ENCODE assay signal across 19 cellular contexts in the genomic region with DNA sequence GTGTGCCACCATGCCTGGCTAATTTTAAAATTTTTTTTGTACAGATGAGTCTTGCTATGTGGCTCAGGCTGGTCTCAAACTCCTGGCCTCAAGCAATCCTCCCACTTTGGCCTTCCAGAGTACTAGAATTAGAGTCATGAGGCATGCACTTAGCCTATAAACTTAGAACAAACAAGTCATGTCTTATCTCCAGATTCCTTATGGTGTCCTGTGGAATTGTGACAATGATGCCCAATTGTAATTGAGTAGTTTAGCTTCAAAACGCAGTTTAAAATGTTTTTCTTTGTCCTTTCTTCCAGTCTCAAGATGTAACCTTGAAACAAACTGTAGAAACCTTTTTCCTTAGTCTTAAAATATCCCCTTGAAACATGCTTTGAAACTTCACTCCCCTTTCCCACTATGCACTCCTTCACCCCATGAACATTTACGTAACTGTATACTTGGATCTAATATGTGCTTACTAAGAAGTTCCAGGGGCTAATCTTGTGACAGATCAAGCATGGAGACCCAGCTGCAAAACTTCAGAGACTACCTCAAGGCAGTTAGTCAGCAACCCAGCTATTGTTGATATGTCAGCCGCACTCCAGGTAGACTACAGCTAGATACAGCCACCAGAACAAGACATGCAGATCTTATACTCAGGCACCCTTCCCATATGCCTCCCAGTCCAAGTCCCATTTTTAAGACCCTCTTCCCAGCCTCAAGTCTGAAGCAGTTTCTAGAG. TPM values are rescaled to one million over a fixed set of nuclear protein-coding genes. Genes with fewer than 3 reads are reported as not detected.
DNase-seq lines count a peak whose midpoint lies in the region; ATAC-seq, FAIRE-seq and TF ChIP-seq lines count a peak whose summit lies in the region.
"Had no signal": no experiment of that assay in that cellular context is flagged by ENCODE, and none has a peak within 500 bp of the region (broad histone marks: within the 10 kb centered on the region; RNA-seq: fewer than 3 reads in every experiment).

No MANE protein-coding gene starts in this region.

- CTCF ChIA-PET in HepG2 (lab: Yijun Ruan, JAX; ENCODE audit: low intra/inter-chr PET ratio, low total read pairs), result no interaction called here

- H3K79me1 ChIP-seq in trophoblast cell (ENCODE audit: low read length), result no peaks in the 10 kb centered on the region

- H3K4me2 ChIP-seq in HepG2 (ENCODE audit: low read depth, low read length) (no peak overlapping the region), trophoblast cell (ENCODE audit: low read length) (no peak overlapping the region)
- H3K4me2 ChIP-seq: BLaER1 had no signal

- ATAC-seq in HepG2 (peak; percentile 27; the same call in 2 of the 3 replicates), right lobe of liver (no peak), GM19023 (IDR thresholded peaks at IDR 0.05; ENCODE audit: unreplicated experiment) (no peak)

- H3K9me3 Mint-ChIP-seq in nephron progenitor cell, result no peaks in the 10 kb centered on the region
- H3K9me3 Mint-ChIP-seq: CD8-positive, alpha-beta memory T cell had no signal

- no peak overlapping the region for H2BK5ac ChIP-seq in trophoblast cell (ENCODE audit: low read depth, low read length, poor library complexity)

- POLR2A ChIA-PET in HepG2 (lab: Yijun Ruan, JAX), result no interaction called here

- H3K36me3 Mint-ChIP-seq in nephron progenitor cell (ENCODE audit: low read depth), result peaks cover 25% of the 10 kb centered on the region

- peaks cover 53% of the 10 kb centered on the region for H4K20me1 ChIP-seq in HepG2 (ENCODE audit: insufficient read depth, low read length)
- H4K20me1 ChIP-seq: BLaER1 had no signal

- H3K27ac Mint-ChIP-seq in nephron progenitor cell, result peak overlapping the region; percentile 95

- H3K9me3 ChIP-seq in HepG2 (ENCODE audit: low read length) (no peaks in the 10 kb centered on the region), right lobe of liver (no peaks in the 10 kb centered on the region), trophoblast cell (ENCODE audit: insufficient read depth, low read depth, low read length) (no peaks in the 10 kb centered on the region)
- H3K9me3 ChIP-seq: BLaER1, Caco-2 had no signal

- H2AK5ac ChIP-seq in trophoblast cell (ENCODE audit: low read length), result no peak overlapping the region

- WGBS in HepG2 (ENCODE audit: low lambda C conversion rate), result 94% methylated on average over 3 of the region's 3 CpGs
- WGBS in right lobe of liver (ENCODE audit: insufficient coverage, low coverage, low lambda C conversion rate, missing lambda C conversion rate), result 83% methylated on average over 2 of the region's 3 CpGs
- WGBS in trophoblast cell (ENCODE audit: extremely low coverage, insufficient coverage, insufficient read length), result no CpG with 5 or more reads among the region's 3 CpGs

- H3K27me3 ChIP-seq in HepG2 (ENCODE audit: control insufficient read depth in 1 of 2, insufficient read depth in 2 of 2, low read length in 2 of 2) (no peaks in the 10 kb centered on the region), right lobe of liver (no peaks in the 10 kb centered on the region), kidney epithelial cell (ENCODE audit: control insufficient read depth, insufficient read depth, low read length) (no peaks in the 10 kb centered on the region), trophoblast cell (ENCODE audit: insufficient read depth, low read length) (no peaks in the 10 kb centered on the region)
- H3K27me3 ChIP-seq: BLaER1 had no signal

- H2AFZ ChIP-seq in HepG2 (ENCODE audit: low read length) (no peak overlapping the region), trophoblast cell (ENCODE audit: insufficient read depth, low read length, poor library complexity) (no peak overlapping the region)
- H2AFZ ChIP-seq: GM23248 had no signal

- peaks cover 18% of the 10 kb centered on the region for H3K4me1 Mint-ChIP-seq in nephron progenitor cell

- H3K14ac ChIP-seq in trophoblast cell (ENCODE audit: low read length), result no peak overlapping the region

- DNase-seq in HepG2 (ENCODE audit: low spot score), result no peak
- DNase-seq in right lobe of liver, result no peak
- DNase-seq in kidney epithelial cell (ENCODE audit: low read depth), result peak; percentile 29
- DNase-seq in nephron progenitor cell, result no peak
- peak; percentile 86 for DNase-seq in renal cortical epithelial cell (ENCODE audit: low read depth)
- no peak for DNase-seq in trophoblast cell
- DNase-seq in SKM-1 (lab: John Stamatoyannopoulos, UW; ENCODE audit: unreplicated experiment), result no peak
- DNase-seq: AML-193; Caco-2; CD8-positive, alpha-beta memory T cell; DND-41; GDM1; GM23248; H7 had no signal

- peaks cover 33 to 75% of the 10 kb centered on the region in 2 experiments for H3K36me3 ChIP-seq in HepG2 (replicated peaks in 1 of 2; ENCODE audit: control insufficient read depth in 1 of 2, insufficient read depth in 2 of 2, low read length in 2 of 2)
- H3K36me3 ChIP-seq in right lobe of liver, result peaks cover 0 to 14% (median 7%) of the 10 kb centered on the region in 4 donors
- no peaks in the 10 kb centered on the region for H3K36me3 ChIP-seq in kidney epithelial cell (ENCODE audit: control insufficient read depth, insufficient read depth, low read length)
- peaks cover 0 to 2% of the 10 kb centered on the region in 2 experiments for H3K36me3 ChIP-seq in trophoblast cell (ENCODE audit: control insufficient read depth in 1 of 2, insufficient read depth in 2 of 2, low read length in 2 of 2)
- H3K36me3 ChIP-seq: BLaER1 had no signal

- peaks cover 20% of the 10 kb centered on the region for H3K4me1 ChIP-seq in HepG2 (ENCODE audit: insufficient read depth, low read length)
- peaks cover 0 to 11% (median 4%) of the 10 kb centered on the region in 4 donors for H3K4me1 ChIP-seq in right lobe of liver
- peaks cover 0 to 1% of the 10 kb centered on the region in 2 experiments for H3K4me1 ChIP-seq in trophoblast cell (ENCODE audit: control insufficient read depth in 1 of 2, insufficient read depth in 2 of 2, low read length in 2 of 2)
- H3K4me1 ChIP-seq: BLaER1 had no signal

- H4K8ac ChIP-seq in trophoblast cell (ENCODE audit: low read depth, low read length), result no peak overlapping the region

- H3K23ac ChIP-seq in trophoblast cell (ENCODE audit: low read length), result no peak overlapping the region

- H3K9ac ChIP-seq in HepG2 (ENCODE audit: insufficient read depth, low read depth, low read length) (no peak overlapping the region), trophoblast cell (ENCODE audit: low read length) (no peak overlapping the region)
- H3K9ac ChIP-seq: BLaER1, GM23248 had no signal

- no peak for TF ChIP-seq CTCF in HepG2 (CRISPR knock-in tag; IDR thresholded peaks at IDR 0.05)
- no peak for TF ChIP-seq CTCF in right lobe of liver (IDR thresholded peaks at IDR 0.05)
- TF ChIP-seq CTCF in kidney epithelial cell (IDR thresholded peaks at IDR 0.05; ENCODE audit: insufficient read depth, low read length, poor library complexity, severe bottlenecking), result no peak
- no peak for TF ChIP-seq CTCF in nephron progenitor cell (IDR thresholded peaks at IDR 0.05)

- H3K27ac ChIP-seq in HepG2 (ENCODE audit: extremely low read length, insufficient read depth, low read length) (no peak overlapping the region), right lobe of liver (no peak overlapping the region), trophoblast cell (ENCODE audit: low read depth, low read length) (no peak overlapping the region)
- H3K27ac ChIP-seq: 22Rv1, BLaER1, GM23248, HL-60 had no signal

- no peak overlapping the region for H3K4me3 Mint-ChIP-seq in nephron progenitor cell
- H3K4me3 Mint-ChIP-seq: CD8-positive, alpha-beta memory T cell had no signal

- in situ Hi-C loops in HepG2 (cut with HindIII; ENCODE audit: extremely low pct_ligation_motif_present, low pct_unique_long_range_greater_than_20kb), result no loop called here

- no peak overlapping the region for H4K12ac ChIP-seq in trophoblast cell (ENCODE audit: low read depth, low read length)

- no peaks in the 10 kb centered on the region for H3K27me3 Mint-ChIP-seq in nephron progenitor cell (ENCODE audit: low read depth, poor library complexity)
- H3K27me3 Mint-ChIP-seq: CD8-positive, alpha-beta memory T cell had no signal

- intact Hi-C loops in HepG2 (cut with micrococcal nuclease; ENCODE audit: unreplicated experiment) (no loop called here), right lobe of liver (cut with DNase I) (no loop called here)

- no peak for TF ChIP-seq RAD21 in HepG2 (CRISPR knock-in tag; IDR thresholded peaks at IDR 0.05)

- no TSS peak for BruUV-seq in HepG2 (replicated peaks; lab: Mats Ljungman, UMichigan)

- no peak for TF ChIP-seq EP300 in HepG2 (IDR thresholded peaks at IDR 0.05; ENCODE audit: low read depth in 2 of 2, low read length in 2 of 2)
- TF ChIP-seq EP300 in HepG2 (CRISPR knock-in tag; IDR thresholded peaks at IDR 0.05; ENCODE audit: borderline replicate concordance), result no peak

- no peak for FAIRE-seq in HepG2 (lab: Jason Lieb, UNC)
- FAIRE-seq: GM12892 had no signal

- H3K79me2 ChIP-seq in HepG2 (ENCODE audit: insufficient read depth, low read length) (peaks cover 86% of the 10 kb centered on the region), trophoblast cell (ENCODE audit: control insufficient read depth, insufficient read depth, low read length, poor library complexity) (no peaks in the 10 kb centered on the region)

- H3K4ac ChIP-seq in trophoblast cell (ENCODE audit: low read depth, low read length), result no peak overlapping the region

- no peak overlapping the region for H3K18ac ChIP-seq in trophoblast cell (ENCODE audit: low read length)

- H3K4me3 ChIP-seq in HepG2 (replicated peaks in 1 of 3; ENCODE audit: insufficient read depth in 1 of 3, low read depth in 2 of 3, low read length in 3 of 3) (no peak overlapping the region), right lobe of liver (no peak overlapping the region), kidney epithelial cell (ENCODE audit: low read depth, low read length) (no peak overlapping the region), trophoblast cell (ENCODE audit: low read depth, low read length) (no peak overlapping the region)
- H3K4me3 ChIP-seq: BLaER1, GM23248 had no signal

- no peak overlapping the region for H2BK12ac ChIP-seq in trophoblast cell (ENCODE audit: low read length)

- H2BK120ac ChIP-seq in trophoblast cell (ENCODE audit: insufficient read depth, low read length, poor library complexity), result no peak overlapping the region

- TF ChIP-seq POLR2A in HepG2 (IDR thresholded peaks at IDR 0.05; ENCODE audit: insufficient read depth in 1 of 2, low read depth in 2 of 2, low read length in 2 of 2) (no peak), right lobe of liver (IDR thresholded peaks at IDR 0.05) (no peak)

- H4K91ac ChIP-seq in trophoblast cell (ENCODE audit: low read depth, low read length), result no peak overlapping the region

RNA-seq across cellular contexts. Expression of a gene that starts 46.2 kb away (rescaled TPM):
- total RNA-seq in HepG2 (2016; rRNA removed; fragmentation: Illumina TruSeq; extraction: Trizol) (98.7 and 156 TPM in 2 replicates), right lobe of liver (100 to 1,000 TPM; 109 to 191 (median 139) TPM), kidney epithelial cell (11.0 and 15.0 TPM in 2 replicates), renal cortical epithelial cell (41.3 and 50.5 TPM in 2 replicates)
- 8.0 and 9.3 TPM in 2 replicates for total RNA-seq in HepG2 (2016; cell fraction: cytosol; rRNA removed; fragmentation: Illumina TruSeq; extraction: Trizol; ENCODE audit: low read depth)
- total RNA-seq in HepG2 (2016; cell fraction: insoluble cytoplasmic fraction; rRNA removed; fragmentation: Illumina TruSeq; extraction: Trizol), result 92.1 and 154 TPM in 2 replicates
- 35.4 and 40.1 TPM in 2 replicates for total RNA-seq in HepG2 (2016; cell fraction: membrane; rRNA removed; fragmentation: Illumina TruSeq; extraction: Trizol)
- 183 and 203 TPM in 2 replicates for total RNA-seq in HepG2 (2016; cell fraction: nucleus; rRNA removed; fragmentation: Illumina TruSeq; extraction: Trizol)
- 192 and 236 TPM in 2 replicates for polyA plus RNA-seq in HepG2 (2011; rRNA removed)
- polyA plus RNA-seq in HepG2 (2011; cell fraction: cytosol; rRNA removed), result 99.8 and 148 TPM in 2 replicates
- 62.7 and 77.6 TPM in 2 replicates for polyA plus RNA-seq in HepG2 (2011; cell fraction: nucleus; rRNA removed)
- 214 and 224 TPM in 2 replicates for polyA plus RNA-seq in HepG2 (2012)
- polyA plus RNA-seq in HepG2 (2016; cell fraction: cytosol; fragmentation: Illumina TruSeq; extraction: Trizol; ENCODE audit: low read depth), result 6.6 and 6.7 TPM in 2 replicates
- 106 and 111 TPM in 2 replicates for polyA plus RNA-seq in HepG2 (2016; cell fraction: insoluble cytoplasmic fraction; fragmentation: Illumina TruSeq; extraction: Trizol; ENCODE audit: low read depth)
- 19.3 and 22.4 TPM in 2 replicates for polyA plus RNA-seq in HepG2 (2016; cell fraction: membrane; fragmentation: Illumina TruSeq; extraction: Trizol; ENCODE audit: low read depth)
- 218 and 229 TPM in 2 replicates for polyA plus RNA-seq in HepG2 (2016; cell fraction: nucleus; fragmentation: Illumina TruSeq; extraction: Trizol; ENCODE audit: insufficient read depth, low read depth)
- polyA minus RNA-seq in HepG2 (2011; rRNA and poly(A)+ RNA removed; ENCODE audit: low replicate concordance), result 0.70 and 113 TPM in 2 replicates
- polyA minus RNA-seq in HepG2 (2011; cell fraction: cytosol; rRNA and poly(A)+ RNA removed), result 203 TPM in 2 replicates
- polyA minus RNA-seq in HepG2 (2011; cell fraction: nucleus; rRNA and poly(A)+ RNA removed), result 222 and 223 TPM in 2 replicates
- polyA plus RNA-seq in trophoblast cell (2013), result 29.1 and 30.7 TPM in 2 replicates

Comparison
In these comparisons a context has a peak if more than half of its experiments do, and no peak if none do; other contexts are left out.
1. DNase-seq: peak in kidney epithelial cell (single experiment) and renal cortical epithelial cell (single experiment); none in HepG2 (single experiment), right lobe of liver (0 of 3), nephron progenitor cell (single experiment), trophoblast cell (0 of 2) and SKM-1 (single experiment).